Comparison of ENCODE assay signal across 10 cellular contexts in the genomic region with DNA sequence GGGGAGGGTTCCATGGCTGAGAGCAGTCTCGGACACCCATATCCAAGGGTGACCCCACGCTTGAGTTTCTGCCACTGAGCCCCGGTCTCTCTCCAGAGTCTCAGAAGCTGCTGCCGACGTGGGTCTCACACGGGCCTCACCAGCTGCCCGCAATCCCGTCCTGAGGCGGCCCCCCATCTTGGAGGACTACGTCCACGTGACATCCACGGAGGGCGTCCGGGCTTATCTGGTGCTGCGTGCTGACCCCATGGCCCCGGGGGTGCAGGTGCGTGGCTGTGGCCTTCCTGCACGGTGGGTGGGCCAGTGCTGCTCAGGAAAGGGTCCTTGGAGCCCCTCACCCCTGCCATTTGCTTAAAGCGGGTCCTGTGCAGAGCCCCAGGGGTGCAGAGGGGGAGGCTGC. TPM values are rescaled to one million over a fixed set of nuclear protein-coding genes. Genes with fewer than 3 reads are reported as not detected.
DNase-seq lines count a peak whose midpoint lies in the region; ATAC-seq and TF ChIP-seq lines count a peak whose summit lies in the region.
"Had no signal": no experiment of that assay in that cellular context is flagged by ENCODE, and none has a peak within 500 bp of the region (broad histone marks: within the 10 kb centered on the region; RNA-seq: fewer than 3 reads in every experiment).

No MANE protein-coding gene starts in this region.

- no peaks in the 10 kb centered on the region for H3K27me3 ChIP-seq in CD4-positive, alpha-beta T cell (ENCODE audit: control insufficient read depth, insufficient read depth, low read length)
- H3K27me3 ChIP-seq in Karpas-422 (ENCODE audit: low read length) (no peaks in the 10 kb centered on the region), Peyer's patch (no peaks in the 10 kb centered on the region), prostate gland (replicated peaks; ENCODE audit: insufficient read depth) (no peaks in the 10 kb centered on the region)

- no peak for TF ChIP-seq POLR2A in Peyer's patch (IDR thresholded peaks at IDR 0.05)
- TF ChIP-seq POLR2A in prostate gland (IDR thresholded peaks at IDR 0.05), result no peak

- CTCF ChIA-PET in CD4-positive, alpha-beta T cell (lab: Charles Lee), result no interaction called here
- CTCF ChIA-PET in MCF 10A (lab: Yijun Ruan, JAX), result no interaction called here

- 88% methylated on average over 19 of the region's 19 CpGs for WGBS in prostate gland

- H3K9me3 ChIP-seq in CD4-positive, alpha-beta T cell (ENCODE audit: control insufficient read depth, low read length), result no peaks in the 10 kb centered on the region
- H3K9me3 ChIP-seq in Karpas-422 (ENCODE audit: low read length) (no peaks in the 10 kb centered on the region), Peyer's patch (no peaks in the 10 kb centered on the region), prostate gland (no peaks in the 10 kb centered on the region)

- H3K27ac ChIP-seq in CD4-positive, alpha-beta T cell (ENCODE audit: low read depth, low read length), result no peak overlapping the region
- H3K27ac ChIP-seq in Karpas-422 (ENCODE audit: low read length) (no peak overlapping the region), Peyer's patch (no peak overlapping the region), prostate gland (no peak overlapping the region)

- H3K36me3 ChIP-seq in Karpas-422 (ENCODE audit: insufficient read depth, low read length), result peaks cover 8% of the 10 kb centered on the region
- peaks cover 0 to 9% (median 0%) of the 10 kb centered on the region in 3 donors for H3K36me3 ChIP-seq in Peyer's patch
- H3K36me3 ChIP-seq in prostate gland, result no peaks in the 10 kb centered on the region

- H3K4me1 ChIP-seq in Karpas-422 (ENCODE audit: low read length) (peaks cover 24% of the 10 kb centered on the region), Peyer's patch (peaks cover 0 to 20% (median 16%) of the 10 kb centered on the region in 4 donors), prostate gland (replicated peaks) (peaks cover 5% of the 10 kb centered on the region)

- BruUV-seq in MCF 10A (replicated peaks; lab: Mats Ljungman, UMichigan), result no TSS peak

- peak overlapping the region; percentile 88 for H3K4me2 ChIP-seq in Karpas-422 (ENCODE audit: low read depth, low read length, poor library complexity, severe bottlenecking)

- H3K4me1 Mint-ChIP-seq in CD4-positive, alpha-beta T cell (ENCODE audit: low read depth), result no peaks in the 10 kb centered on the region
- H3K4me1 Mint-ChIP-seq in MCF 10A (ENCODE audit: insufficient read depth, unreplicated experiment) (no peaks in the 10 kb centered on the region), nephron (no peaks in the 10 kb centered on the region)

- POLR2A ChIA-PET in CD4-positive, alpha-beta T cell (lab: Charles Lee), result no interaction called here
- POLR2A ChIA-PET in MCF 10A (lab: Yijun Ruan, JAX), result interaction anchor here (1.0 kb wide), 1 partner anchor 49 kb away, joined by 3 read pairs; the partner anchor contains the start of gene CIAO3

- peaks cover 28% of the 10 kb centered on the region for H3K79me2 ChIP-seq in Karpas-422 (ENCODE audit: low read length)

- H3K4me3 ChIP-seq in Karpas-422 (ENCODE audit: low read length) (peak overlapping the region; percentile 97), Peyer's patch (peak overlapping the region in 1 of 4 donors; percentile 97), prostate gland (no peak overlapping the region)

- no peaks in the 10 kb centered on the region for H3K27me3 Mint-ChIP-seq in CD4-positive, alpha-beta T cell
- H3K27me3 Mint-ChIP-seq in MCF 10A (ENCODE audit: insufficient read depth, unreplicated experiment) (no peaks in the 10 kb centered on the region), nephron (ENCODE audit: low read depth) (no peaks in the 10 kb centered on the region)

- peaks cover 6% of the 10 kb centered on the region for H3K36me3 Mint-ChIP-seq in CD4-positive, alpha-beta T cell (ENCODE audit: low read depth)
- peaks cover 9% of the 10 kb centered on the region for H3K36me3 Mint-ChIP-seq in MCF 10A (ENCODE audit: insufficient read depth, unreplicated experiment)
- H3K36me3 Mint-ChIP-seq in nephron (ENCODE audit: low read depth), result peaks cover 9% of the 10 kb centered on the region

- intact Hi-C loops in CD4-positive, alpha-beta T cell (cut with DNase I, micrococcal nuclease), result loop anchor here in 1 of 2 experiments (1.0 kb wide), 1 partner anchor 18 kb away; no protein-coding TSS in a partner anchor
- intact Hi-C loops in MCF 10A (cut with micrococcal nuclease) (loop anchor here (5.0 kb wide), 1 partner anchor 62 kb away; the partner anchor contains the start of genes CCDC78 and HAGHL), prostate gland (cut with DNase I) (loop anchor here (5.0 kb wide), 1 partner anchor 77 kb away; no protein-coding TSS in a partner anchor)

- ATAC-seq in CD4-positive, alpha-beta T cell (ENCODE audit: poor library complexity), result no peak
- ATAC-seq in GM21360 (IDR thresholded peaks at IDR 0.05; ENCODE audit: unreplicated experiment), result no peak

- H3K27ac Mint-ChIP-seq in CD4-positive, alpha-beta T cell, result no peak overlapping the region
- no peak overlapping the region for H3K27ac Mint-ChIP-seq in MCF 10A (ENCODE audit: low read depth, unreplicated experiment)
- no peak overlapping the region for H3K27ac Mint-ChIP-seq in nephron

- peak overlapping the region; percentile 87 for H3K9ac ChIP-seq in Karpas-422 (ENCODE audit: low read length)

- H3K9me2 ChIP-seq in Karpas-422 (replicated peaks; ENCODE audit: insufficient read depth, low read length), result no peaks in the 10 kb centered on the region

- no peak for TF ChIP-seq CTCF in CD4-positive, alpha-beta T cell (IDR thresholded peaks at IDR 0.05)
- TF ChIP-seq CTCF in MCF 10A (IDR thresholded peaks at IDR 0.05; ENCODE audit: unreplicated experiment), result no peak
- no peak for TF ChIP-seq CTCF in nephron (IDR thresholded peaks at IDR 0.05; ENCODE audit: unreplicated experiment in 3 of 3)
- no peak for TF ChIP-seq CTCF in Peyer's patch (IDR thresholded peaks at IDR 0.05)
- TF ChIP-seq CTCF in prostate gland (IDR thresholded peaks at IDR 0.05), result no peak

- peak overlapping the region; percentile 25 for H3K4me3 Mint-ChIP-seq in CD4-positive, alpha-beta T cell
- H3K4me3 Mint-ChIP-seq in MCF 10A (ENCODE audit: unreplicated experiment) (peak overlapping the region; percentile 77), nephron (peak overlapping the region; percentile 4 to 77 (median 11))

- no peak overlapping the region for H2AFZ ChIP-seq in Karpas-422 (ENCODE audit: low read length)

- peaks cover 42% of the 10 kb centered on the region; the same call in 1 of the 2 replicates for H4K20me1 ChIP-seq in Karpas-422 (ENCODE audit: insufficient read depth, low read depth, low read length)

- no peaks in the 10 kb centered on the region for H3K9me3 Mint-ChIP-seq in CD4-positive, alpha-beta T cell
- H3K9me3 Mint-ChIP-seq in MCF 10A (ENCODE audit: unreplicated experiment) (no peaks in the 10 kb centered on the region), nephron (no peaks in the 10 kb centered on the region)

- DNase-seq in CD4-positive, alpha-beta T cell, result no peak
- DNase-seq in Karpas-422 (no peak), MCF 10A (ENCODE audit: unreplicated experiment) (no peak), Peyer's patch (no peak), prostate gland (ENCODE audit: low spot score) (no peak)
- no peak for DNase-seq in stimulated activated CD8-positive, alpha-beta memory T cell treated with anti-CD3 and anti-CD28 coated beads, Interleukin-4, amount 100 ng/mL, for 48 hours
- DNase-seq: NCI-H82 had no signal

RNA-seq across cellular contexts. Expression of gene CHTF18, which starts 1.0 kb away (rescaled TPM):
- total RNA-seq in CD4-positive, alpha-beta T cell, result 10 to 100 TPM; 30.7 to 31.1 TPM
- total RNA-seq in Karpas-422 (2014; rRNA removed; shearing (Covaris generic); ENCODE audit: low replicate concordance), result 7.9 and 35.2 TPM in 2 replicates
- 22.7 and 30.9 TPM in 2 replicates for total RNA-seq in MCF 10A (2022)
- 10 to 100 TPM; 12.1 to 91.6 (median 19.0) TPM for total RNA-seq in Peyer's patch
- 10 to 100 TPM in 1 of 2 donors, 1 to 10 TPM in 1; 7.8 to 57.5 TPM for total RNA-seq in prostate gland

RNA-seq across cellular contexts. Expression of gene RPUSD1, which starts 1.3 kb away (rescaled TPM):
- total RNA-seq in CD4-positive, alpha-beta T cell, result 10 to 100 TPM; 12.8 to 15.0 TPM
- 26.6 and 61.1 TPM in 2 replicates for total RNA-seq in Karpas-422 (2014; rRNA removed; shearing (Covaris generic); ENCODE audit: low replicate concordance)
- 19.8 and 24.9 TPM in 2 replicates for total RNA-seq in MCF 10A (2022)
- 10 to 100 TPM; 31.0 to 42.1 (median 37.4) TPM for total RNA-seq in Peyer's patch
- 10 to 100 TPM; 22.0 to 32.4 TPM for total RNA-seq in prostate gland

RNA-seq across cellular contexts. Expression of gene GNG13, which starts 11.1 kb away (rescaled TPM):
- total RNA-seq in CD4-positive, alpha-beta T cell, result not detected
- total RNA-seq in Karpas-422 (2014; rRNA removed; shearing (Covaris generic); ENCODE audit: low replicate concordance), result not detected in 2 replicates
- total RNA-seq in MCF 10A (2022), result not detected in 2 replicates
- 1 to 10 TPM in 1 of 4 donors, not detected in 3; 1.9 TPM for total RNA-seq in Peyer's patch
- total RNA-seq in prostate gland, result not detected
- total RNA-seq: activated CD8-positive, alpha-beta memory T cell treated with anti-CD3 and anti-CD28 coated beads for 36 hours had no signal

RNA-seq across cellular contexts. Expression of gene MSLN, which starts 28.9 kb away (rescaled TPM):
- not detected for total RNA-seq in CD4-positive, alpha-beta T cell
- 0.47 TPM in 1 of 2 replicates, not detected in the other for total RNA-seq in Karpas-422 (2014; rRNA removed; shearing (Covaris generic); ENCODE audit: low replicate concordance)
- total RNA-seq in MCF 10A (2022), result 18.1 and 25.2 TPM in 2 replicates
- 1 to 10 TPM in 3 of 4 donors, not detected in 1; 2.6 to 7.7 (median 5.4) TPM for total RNA-seq in Peyer's patch
- total RNA-seq in prostate gland, result 1 to 10 TPM in 1 of 2 donors, under 1 TPM in 1; 0.74 to 7.3 TPM
- total RNA-seq: activated CD8-positive, alpha-beta memory T cell treated with anti-CD3 and anti-CD28 coated beads for 36 hours had no signal

RNA-seq across cellular contexts. Expression of gene CIAO3, which starts 48.7 kb away (rescaled TPM):
- total RNA-seq in CD4-positive, alpha-beta T cell, result 10 to 100 TPM; 33.3 to 38.2 TPM
- total RNA-seq in Karpas-422 (2014; rRNA removed; shearing (Covaris generic); ENCODE audit: low replicate concordance), result 32.1 and 77.4 TPM in 2 replicates
- total RNA-seq in MCF 10A (2022) (28.5 and 31.1 TPM in 2 replicates), Peyer's patch (100 to 1,000 TPM in 2 of 4 donors, 10 to 100 TPM in 2; 73.4 to 164 (median 117) TPM), prostate gland (10 to 100 TPM; 56.7 to 76.6 TPM)

Comparison
In these comparisons a context has a peak if more than half of its experiments do, and no peak if none do; other contexts are left out.
1. H3K4me3 Mint-ChIP-seq: peak in every context shown above with its lines; median percentile 77 in MCF 10A; 25 in CD4-positive, alpha-beta T cell; 11 in nephron.